Comparison of ENCODE assay signal across 15 cellular contexts in the genomic region with DNA sequence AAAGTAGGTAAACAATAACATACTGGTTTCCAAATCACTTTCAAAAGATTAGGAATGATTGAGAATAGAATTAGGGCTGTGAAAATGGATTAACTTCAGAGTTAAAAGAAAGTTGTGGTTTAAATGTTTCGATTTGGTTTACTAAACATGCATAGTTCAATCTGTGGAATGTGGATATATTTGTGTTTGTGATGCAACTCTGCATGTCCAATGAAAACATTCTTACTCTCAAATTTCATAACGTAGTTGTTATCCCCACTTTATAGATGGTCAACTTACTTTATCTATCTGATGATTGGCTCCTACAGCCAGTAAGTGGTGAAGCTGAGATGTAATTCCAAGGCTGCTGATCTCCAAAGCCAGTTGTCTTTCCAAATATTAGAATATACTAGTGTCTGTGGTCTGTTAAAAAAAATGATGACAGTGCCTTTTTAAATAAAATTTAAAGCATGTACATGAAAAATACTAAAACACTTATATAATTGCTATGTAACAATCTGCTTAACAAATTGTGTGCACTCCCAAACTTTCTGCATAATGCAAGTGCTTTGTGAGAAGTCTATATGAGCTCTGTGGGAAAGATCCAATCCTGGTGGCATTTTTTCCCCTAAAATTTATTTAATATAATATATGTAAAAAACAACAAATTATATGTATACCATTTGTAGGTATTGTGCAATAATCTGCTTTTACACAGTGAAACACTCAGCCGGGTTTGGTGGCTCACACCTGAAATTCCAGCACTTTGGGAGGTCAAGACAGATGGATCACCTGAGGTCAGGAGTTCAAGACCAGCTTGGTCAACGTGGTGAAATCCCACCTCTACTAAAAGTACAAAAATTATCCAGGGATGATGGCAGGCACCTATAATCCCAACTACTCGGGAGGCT. TPM values are rescaled to one million over a fixed set of nuclear protein-coding genes. Genes with fewer than 3 reads are reported as not detected.
A peak's percentile ranks its signal among the peaks of the same experiment; 100 is the strongest.
DNase-seq lines count a peak whose midpoint lies in the region; ATAC-seq and TF ChIP-seq lines count a peak whose summit lies in the region.
"Had no signal": no experiment of that assay in that cellular context is flagged by ENCODE, and none has a peak within 500 bp of the region (broad histone marks: within the 10 kb centered on the region; RNA-seq: fewer than 3 reads in every experiment).

No MANE protein-coding gene starts in this region.

- ATAC-seq in HG02642 (IDR thresholded peaks at IDR 0.05; ENCODE audit: poor library complexity, unreplicated experiment) = no peak

- DNase-seq in AG10803 (ENCODE audit: low read depth) = peak; percentile 61
- peak; percentile 29 for DNase-seq in HFFc6
- peak; percentile 41 for DNase-seq in astrocyte of the hippocampus (ENCODE audit: low read depth, low spot score)
- DNase-seq in fibroblast of villous mesenchyme (ENCODE audit: low read depth) = peak; percentile 79
- DNase-seq in dermis blood vessel endothelial cell = no peak
- no peak for DNase-seq in activated naive CD4-positive, alpha-beta T cell treated with anti-CD3 and anti-CD28 coated beads, Interleukin-2, amount 10 ng/mL, durations not matched to agents 7 days and 5 days
- DNase-seq in NCI-H524 treated with DMSO at 0.1 percent for 48 hours (lab: John Stamatoyannopoulos, UW) = no peak
- DNase-seq: CD8-positive, alpha-beta memory T cell; KBM-7; NCI-H1092; NCI-H1694 treated with DMSO at 0.1 percent for 48 hours; NCI-H82; SJCRH30 had no signal

- no peak overlapping the region for H3K4me3 Mint-ChIP-seq in HFFc6
- H3K4me3 Mint-ChIP-seq in activated naive CD4-positive, alpha-beta T cell treated with anti-CD3 and anti-CD28 coated beads, Interleukin-2, amount 10 ng/mL, durations not matched to agents 7 days and 5 days = no peak overlapping the region
- H3K4me3 Mint-ChIP-seq: CD8-positive, alpha-beta memory T cell had no signal

- no peak overlapping the region for H3K27ac Mint-ChIP-seq in HFFc6
- H3K27ac Mint-ChIP-seq in activated naive CD4-positive, alpha-beta T cell treated with anti-CD3 and anti-CD28 coated beads, Interleukin-2, amount 10 ng/mL, durations not matched to agents 7 days and 5 days = no peak overlapping the region
- H3K27ac Mint-ChIP-seq: CD8-positive, alpha-beta memory T cell had no signal

- H3K27me3 Mint-ChIP-seq in HFFc6 (ENCODE audit: insufficient read depth) = peaks cover 1% of the 10 kb centered on the region; the same call in 1 of the 2 replicates
- H3K27me3 Mint-ChIP-seq in activated naive CD4-positive, alpha-beta T cell treated with anti-CD3 and anti-CD28 coated beads, Interleukin-2, amount 10 ng/mL, durations not matched to agents 7 days and 5 days = peaks cover 5% of the 10 kb centered on the region

- H3K9me3 Mint-ChIP-seq in HFFc6 = peaks cover 6% of the 10 kb centered on the region; the same call in 1 of the 2 replicates
- H3K9me3 Mint-ChIP-seq in activated naive CD4-positive, alpha-beta T cell treated with anti-CD3 and anti-CD28 coated beads, Interleukin-2, amount 10 ng/mL, durations not matched to agents 7 days and 5 days = no peaks in the 10 kb centered on the region
- H3K9me3 Mint-ChIP-seq: CD8-positive, alpha-beta memory T cell had no signal

- H3K36me3 Mint-ChIP-seq in HFFc6 (ENCODE audit: low read depth) = no peaks in the 10 kb centered on the region
- no peaks in the 10 kb centered on the region for H3K36me3 Mint-ChIP-seq in activated naive CD4-positive, alpha-beta T cell treated with anti-CD3 and anti-CD28 coated beads, Interleukin-2, amount 10 ng/mL, durations not matched to agents 7 days and 5 days
- H3K36me3 Mint-ChIP-seq: CD8-positive, alpha-beta memory T cell had no signal

- H3K4me1 Mint-ChIP-seq in HFFc6 (ENCODE audit: low read depth) = peaks cover 7% of the 10 kb centered on the region; the same call in 1 of the 2 replicates
- H3K4me1 Mint-ChIP-seq in activated naive CD4-positive, alpha-beta T cell treated with anti-CD3 and anti-CD28 coated beads, Interleukin-2, amount 10 ng/mL, durations not matched to agents 7 days and 5 days = peaks cover 4% of the 10 kb centered on the region

- CTCF ChIA-PET in activated naive CD4-positive, alpha-beta T cell treated with anti-CD3 and anti-CD28 coated beads, Interleukin-2, amount 10 ng/mL, durations not matched to agents 7 days and 5 days (lab: Charles Lee) = interaction anchor here (0.8 to 3.8 kb wide), 7 partner anchors 119 to 376 kb away, joined by 3 to 54 read pairs (median 9); partner anchors contain the start of gene APOA1

- TF ChIP-seq CTCF in AG10803 (conservative IDR thresholded peaks at IDR 0.05; ENCODE audit: low read length) (no peak), HFFc6 (IDR thresholded peaks at IDR 0.05) (no peak), fibroblast of villous mesenchyme (IDR thresholded peaks at IDR 0.05; ENCODE audit: insufficient read depth, low read depth, low read length) (no peak)

- H3K4me3 ChIP-seq in AG10803 (ENCODE audit: low read length) = no peak overlapping the region
- no peak overlapping the region for H3K4me3 ChIP-seq in fibroblast of villous mesenchyme (ENCODE audit: low read depth, low read length)
- H3K4me3 ChIP-seq: BLaER1, SJCRH30 had no signal

RNA-seq across cellular contexts. Expression of gene SIK3, which starts 9.7 kb away (rescaled TPM):
- 10 to 100 TPM; 15.6 to 23.3 (median 19.9) TPM for total RNA-seq in HFFc6 (2021; fragmentation: NEBNext Ultra II Directional; extraction: Animal tissue kit (Norgen Biotek cat#: 25700))
- total RNA-seq in fibroblast of villous mesenchyme (14.2 TPM in 2 replicates), dermis blood vessel endothelial cell (12.9 and 16.7 TPM in 2 replicates)

RNA-seq across cellular contexts. Expression of gene PAFAH1B2, which starts 36.1 kb away (rescaled TPM):
- 100 to 1,000 TPM; 113 to 130 (median 122) TPM for total RNA-seq in HFFc6 (2021; fragmentation: NEBNext Ultra II Directional; extraction: Animal tissue kit (Norgen Biotek cat#: 25700))
- total RNA-seq in fibroblast of villous mesenchyme = 132 and 200 TPM in 2 replicates
- total RNA-seq in dermis blood vessel endothelial cell = 231 and 325 TPM in 2 replicates

Comparison
In these comparisons a context has a peak if more than half of its experiments do, and no peak if none do; other contexts are left out.
1. DNase-seq: peak in AG10803 (single experiment), HFFc6 (single experiment), astrocyte of the hippocampus (single experiment) and fibroblast of villous mesenchyme (single experiment); none in dermis blood vessel endothelial cell (single experiment), activated naive CD4-positive, alpha-beta T cell treated with anti-CD3 and anti-CD28 coated beads, Interleukin-2, amount 10 ng/mL, durations not matched to agents 7 days and 5 days (single experiment) and NCI-H524 treated with DMSO at 0.1 percent for 48 hours (single experiment).